ENCODE assay signal across 20 cellular contexts in genomic region chr16:80610489-80611156, GRCh38.
DNase-seq lines count a peak whose midpoint lies in the region; ATAC-seq, FAIRE-seq and TF ChIP-seq lines count a peak whose summit lies in the region.
"Had no signal": no experiment of that assay in that cellular context is flagged by ENCODE, and none has a peak within 500 bp of the region (broad histone marks: within the 10 kb centered on the region; RNA-seq: fewer than 3 reads in every experiment).

No MANE protein-coding gene starts in this region.

- no peak for DNase-seq in activated CD4-positive, alpha-beta T cell treated with anti-CD3 and anti-CD28 coated beads, Interleukin-2, amount 10 ng/mL, durations not matched to agents 7 days and 5 days
- no peak for DNase-seq in activated CD4-positive, alpha-beta T cell treated with anti-CD3 and anti-CD28 coated beads for 1 hour
- DNase-seq in H4 (ENCODE audit: low spot score) (peak; percentile 68), K562 (ENCODE audit: extremely low read depth in 1 of 4, low spot score in 3 of 4) (no peak), osteocyte (ENCODE audit: extremely low spot score, unreplicated experiment) (peak; percentile 81), testis (no peak), DMS114 treated with DMSO at 0.1 percent for 48 hours (lab: John Stamatoyannopoulos, UW; ENCODE audit: unreplicated experiment) (no peak)
- DNase-seq: C1 segment of cervical spinal cord, NCI-H1092 treated with DMSO at 0.1 percent for 48 hours, NCI-H1694 treated with DMSO at 0.1 percent for 48 hours, NCI-H345, NCI-H526 treated with DMSO at 0.1 percent for 48 hours, PC-3, SW 1271 had no signal

- H3K9me3 ChIP-seq in K562 (replicated peaks; ENCODE audit: control insufficient read depth, insufficient read depth, low read depth, low read length): no peaks in the 10 kb centered on the region
- H3K9me3 ChIP-seq in testis: no peaks in the 10 kb centered on the region
- H3K9me3 ChIP-seq: SJSA1 had no signal

- in situ Hi-C loops in K562 (cut with MboI): no loop called here

- H3K4me1 Mint-ChIP-seq in activated CD4-positive, alpha-beta T cell treated with anti-CD3 and anti-CD28 coated beads, Interleukin-2, amount 10 ng/mL, durations not matched to agents 7 days and 5 days: peaks cover 26% of the 10 kb centered on the region
- H3K4me1 Mint-ChIP-seq in osteocyte (ENCODE audit: unreplicated experiment): no peaks in the 10 kb centered on the region

- no peak for TF ChIP-seq CTCF in K562 (IDR thresholded peaks at IDR 0.05 in 2 of 3, conservative IDR thresholded peaks at IDR 0.05 in 1 of 3; ENCODE audit: insufficient read depth in 2 of 3, low read depth in 1 of 3, low read length in 3 of 3)
- TF ChIP-seq CTCF in osteocyte (IDR thresholded peaks at IDR 0.05): no peak
- no peak for TF ChIP-seq CTCF in testis (IDR thresholded peaks at IDR 0.05)

- H4K20me1 ChIP-seq in K562 (replicated peaks; ENCODE audit: control insufficient read depth, insufficient read depth, low read length): peaks cover 3% of the 10 kb centered on the region; the same call in 1 of the 2 replicates

- no peaks in the 10 kb centered on the region for H3K27me3 Mint-ChIP-seq in activated CD4-positive, alpha-beta T cell treated with anti-CD3 and anti-CD28 coated beads, Interleukin-2, amount 10 ng/mL, durations not matched to agents 7 days and 5 days
- no peaks in the 10 kb centered on the region for H3K27me3 Mint-ChIP-seq in osteocyte (ENCODE audit: unreplicated experiment)

- peak overlapping the region; percentile 38 for H3K27ac Mint-ChIP-seq in activated CD4-positive, alpha-beta T cell treated with anti-CD3 and anti-CD28 coated beads, Interleukin-2, amount 10 ng/mL, durations not matched to agents 7 days and 5 days
- no peak overlapping the region for H3K27ac Mint-ChIP-seq in osteocyte (ENCODE audit: unreplicated experiment)
- H3K27ac Mint-ChIP-seq: GM23338 had no signal

- H3K4me1 ChIP-seq in K562 (replicated peaks in 1 of 2; ENCODE audit: control insufficient read depth in 2 of 2, insufficient read depth in 2 of 2, low read length in 2 of 2): no peaks in the 10 kb centered on the region
- no peaks in the 10 kb centered on the region for H3K4me1 ChIP-seq in testis
- H3K4me1 ChIP-seq: SJSA1 had no signal

- POLR2A ChIA-PET in activated CD4-positive, alpha-beta T cell treated with anti-CD3 and anti-CD28 coated beads, Interleukin-2, amount 10 ng/mL, durations not matched to agents 7 days and 5 days (lab: Charles Lee): interaction anchor here (0.5 kb wide), 1 partner anchor 12 kb away, joined by 3 read pairs; no protein-coding TSS in a partner anchor
- POLR2A ChIA-PET in K562 (lab: Yijun Ruan, JAX): interaction anchor here (0.9 to 1.4 kb wide), 2 partner anchors 12 to 20 kb away, joined by 3 to 4 read pairs; no protein-coding TSS in a partner anchor

- intact Hi-C loops in K562 (cut with micrococcal nuclease): no loop called here
- intact Hi-C loops in testis (cut with DNase I; ENCODE audit: low total_unique reads): no loop called here

- no peak overlapping the region for H3K4me3 ChIP-seq in K562
- H3K4me3 ChIP-seq in testis: no peak overlapping the region
- H3K4me3 ChIP-seq: GM12878, GM23338, SJSA1 had no signal

- no peak for TF ChIP-seq RAD21 in K562 (CRISPR knock-in tag; conservative IDR thresholded peaks at IDR 0.05 in 1 of 2, IDR thresholded peaks at IDR 0.05 in 1 of 2)

- H3K9me1 ChIP-seq in K562 (ENCODE audit: control insufficient read depth, insufficient read depth, low read length): no peaks in the 10 kb centered on the region

- H3K27me3 ChIP-seq in K562 (ENCODE audit: control insufficient read depth in 2 of 2, insufficient read depth in 2 of 2, low read length in 2 of 2): peaks cover 4 to 44% of the 10 kb centered on the region in 2 experiments; a peak in 4 of 5 replicates
- H3K27me3 ChIP-seq in testis: no peaks in the 10 kb centered on the region
- H3K27me3 ChIP-seq: SJSA1 had no signal

- TF ChIP-seq EP300 in K562 (IDR thresholded peaks at IDR 0.05; ENCODE audit: low read length): no peak

- H2AFZ ChIP-seq in K562 (ENCODE audit: low read depth, low read length): no peak overlapping the region
- H2AFZ ChIP-seq: GM23338 had no signal

- H3K36me3 ChIP-seq in K562 (ENCODE audit: control insufficient read depth, insufficient read depth, low read length) (no peaks in the 10 kb centered on the region), testis (ENCODE audit: low read depth, missing control alignments) (no peaks in the 10 kb centered on the region)
- H3K36me3 ChIP-seq: SJSA1 had no signal

- ATAC-seq in K562: no peak
- ATAC-seq in HG03097 (IDR thresholded peaks at IDR 0.05; ENCODE audit: low FRiP score, unreplicated experiment): no peak
- ATAC-seq: GM12878, GM23338, PC-3 had no signal

- H3K27ac ChIP-seq in K562 (ENCODE audit: extremely low read depth, low read depth, low read length) (no peak overlapping the region), testis (no peak overlapping the region)
- H3K27ac ChIP-seq: 22Rv1, SJSA1 had no signal

- no peak overlapping the region for H3K4me2 ChIP-seq in K562 (ENCODE audit: insufficient read depth, low read length)
- H3K4me2 ChIP-seq: GM23338 had no signal

- CTCF ChIA-PET in activated CD4-positive, alpha-beta T cell treated with anti-CD3 and anti-CD28 coated beads, Interleukin-2, amount 10 ng/mL, durations not matched to agents 7 days and 5 days (lab: Charles Lee): interaction anchor here (1.3 kb wide), 1 partner anchor 11 kb away, joined by 3 read pairs; no protein-coding TSS in a partner anchor
- CTCF ChIA-PET in K562 (lab: Yijun Ruan, JAX; ENCODE audit: low intra/inter-chr PET ratio): no interaction called here

- WGBS in K562 (ENCODE audit: insufficient coverage, low coverage, missing lambda C conversion rate): 1% methylated on average over 9 of the region's 9 CpGs
- WGBS in testis, 2 donors: 90 to 95% methylated on average over 9 of the region's 9 CpGs

- FAIRE-seq in K562 (lab: Jason Lieb, UNC): no peak
- FAIRE-seq: GM12878, GM18507 had no signal

- no peaks in the 10 kb centered on the region for H3K79me2 ChIP-seq in K562 (ENCODE audit: control insufficient read depth, insufficient read depth, low read length)

- H3K36me3 Mint-ChIP-seq in activated CD4-positive, alpha-beta T cell treated with anti-CD3 and anti-CD28 coated beads, Interleukin-2, amount 10 ng/mL, durations not matched to agents 7 days and 5 days (ENCODE audit: low read depth): peaks cover 74% of the 10 kb centered on the region
- no peaks in the 10 kb centered on the region for H3K36me3 Mint-ChIP-seq in osteocyte (ENCODE audit: unreplicated experiment)

- BruUV-seq in K562 (replicated peaks; lab: Mats Ljungman, UMichigan): no TSS peak

- H3K9me3 Mint-ChIP-seq in activated CD4-positive, alpha-beta T cell treated with anti-CD3 and anti-CD28 coated beads, Interleukin-2, amount 10 ng/mL, durations not matched to agents 7 days and 5 days: peaks cover 23% of the 10 kb centered on the region
- peaks cover 16% of the 10 kb centered on the region for H3K9me3 Mint-ChIP-seq in osteocyte (ENCODE audit: unreplicated experiment)

- no peak overlapping the region for H3K4me3 Mint-ChIP-seq in activated CD4-positive, alpha-beta T cell treated with anti-CD3 and anti-CD28 coated beads, Interleukin-2, amount 10 ng/mL, durations not matched to agents 7 days and 5 days
- H3K4me3 Mint-ChIP-seq in osteocyte (ENCODE audit: unreplicated experiment): no peak overlapping the region
- H3K4me3 Mint-ChIP-seq: GM23338 had no signal

- TF ChIP-seq POLR2A in K562 (conservative IDR thresholded peaks at IDR 0.05) (no peak), testis (IDR thresholded peaks at IDR 0.05) (no peak)

- no peak overlapping the region for H3K9ac ChIP-seq in K562 (ENCODE audit: insufficient read depth in 1 of 2, low read depth in 2 of 2, low read length in 2 of 2)

TF ChIP-seq in K562, 482 proteins besides CTCF, POLR2A, EP300 and RAD21:
- TF ChIP-seq HDAC6 (IDR thresholded peaks at IDR 0.05; ENCODE audit: low read depth, low read length): no peak
- TF ChIP-seq FOSL1 (tag; conservative IDR thresholded peaks at IDR 0.05): 0 out of 2 replicates have a peak, but pooled peaks have one; percentile 31
- TF ChIP-seq NR2C2 (CRISPR knock-in tag; IDR thresholded peaks at IDR 0.05): no peak
- TF ChIP-seq NR2C2 (tag; IDR thresholded peaks at IDR 0.05): peak; percentile 37; the same call in 1 of the 2 replicates
TF ChIP-seq in K562: peak in this region for 2.

Comparison
In these comparisons a context has a peak if more than half of its experiments do, and no peak if none do; other contexts are left out.
1. DNase-seq: peak in H4 (single experiment) and osteocyte (single experiment); none in activated CD4-positive, alpha-beta T cell treated with anti-CD3 and anti-CD28 coated beads, Interleukin-2, amount 10 ng/mL, durations not matched to agents 7 days and 5 days (single experiment), activated CD4-positive, alpha-beta T cell treated with anti-CD3 and anti-CD28 coated beads for 1 hour (single experiment), K562 (0 of 4), testis (single experiment) and DMS114 treated with DMSO at 0.1 percent for 48 hours (single experiment).